1 cellular context compared by ENCODE assay signal in the genomic region with DNA sequence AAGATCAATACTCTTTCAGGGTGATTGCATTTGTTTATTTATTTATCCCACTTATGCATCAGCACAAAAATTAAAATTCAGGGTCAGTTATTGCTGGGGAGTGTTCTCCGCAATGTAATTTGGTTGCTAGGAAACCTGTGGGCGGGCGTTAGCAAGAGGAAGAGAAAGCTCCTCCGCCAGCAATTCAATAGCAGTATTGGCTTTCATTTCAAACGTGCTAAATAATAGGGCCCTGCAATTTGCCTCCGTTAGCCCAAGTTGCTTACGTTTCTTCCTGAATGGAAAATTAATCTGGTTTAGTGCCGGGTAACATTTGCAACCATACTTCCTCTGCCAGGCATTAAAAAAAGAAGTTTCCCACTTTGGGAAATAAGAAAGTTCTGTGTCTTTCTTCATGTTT.
TF ChIP-seq lines count a peak whose summit lies in the region.

No MANE protein-coding gene starts in this region.

TF ChIP-seq in IMR-90, 13 proteins besides CTCF, POLR2A, EP300 and RAD21 (continued from another document):
- TF ChIP-seq, protein P1, sequence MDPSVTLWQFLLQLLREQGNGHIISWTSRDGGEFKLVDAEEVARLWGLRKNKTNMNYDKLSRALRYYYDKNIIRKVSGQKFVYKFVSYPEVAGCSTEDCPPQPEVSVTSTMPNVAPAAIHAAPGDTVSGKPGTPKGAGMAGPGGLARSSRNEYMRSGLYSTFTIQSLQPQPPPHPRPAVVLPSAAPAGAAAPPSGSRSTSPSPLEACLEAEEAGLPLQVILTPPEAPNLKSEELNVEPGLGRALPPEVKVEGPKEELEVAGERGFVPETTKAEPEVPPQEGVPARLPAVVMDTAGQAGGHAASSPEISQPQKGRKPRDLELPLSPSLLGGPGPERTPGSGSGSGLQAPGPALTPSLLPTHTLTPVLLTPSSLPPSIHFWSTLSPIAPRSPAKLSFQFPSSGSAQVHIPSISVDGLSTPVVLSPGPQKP (IDR thresholded peaks at IDR 0.05; ENCODE audit: borderline replicate concordance, low read depth, low read length): no peak
- TF ChIP-seq MAZ (IDR thresholded peaks at IDR 0.05; ENCODE audit: borderline replicate concordance, low read depth, low read length) (no peak), SMC3 (IDR thresholded peaks at IDR 0.05; ENCODE audit: low read depth, low read length) (no peak), NFE2L2 (IDR thresholded peaks at IDR 0.05; ENCODE audit: low read depth, low read length) (no peak), CEBPB (IDR thresholded peaks at IDR 0.05; ENCODE audit: low read depth, low read length) (no peak), CHD1 (IDR thresholded peaks at IDR 0.05; ENCODE audit: low read depth, low read length) (no peak), MXI1 (IDR thresholded peaks at IDR 0.05; ENCODE audit: borderline replicate concordance, low read depth, low read length) (no peak)
